ENCODE assay signal across 1 cellular context in the genomic region with DNA sequence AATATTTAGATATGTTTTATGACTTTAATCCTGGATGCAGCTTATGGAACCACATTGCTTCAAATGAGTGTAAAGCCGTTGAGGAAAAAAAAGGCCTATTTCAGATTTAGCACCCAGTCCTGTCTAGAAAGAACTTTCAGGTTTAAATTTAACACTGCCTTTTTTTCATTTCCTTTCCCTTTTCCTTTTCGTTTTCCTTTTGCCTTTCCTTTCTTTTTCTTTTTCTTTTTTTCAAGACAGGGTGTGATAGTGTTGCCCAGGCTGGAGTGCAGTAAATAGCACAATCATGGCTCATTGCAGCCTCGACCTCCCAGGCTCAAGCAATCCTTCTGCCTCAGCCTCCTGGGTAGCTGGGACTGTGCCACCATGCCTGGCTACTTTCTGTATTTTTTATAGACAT.
TF ChIP-seq lines count a peak whose summit lies in the region.

No MANE protein-coding gene starts in this region.

TF ChIP-seq in WTC11, 78 proteins besides CTCF, POLR2A, EP300 and RAD21:
- TF ChIP-seq NR3C1 (CRISPR knock-in tag; conservative IDR thresholded peaks at IDR 0.05; ENCODE audit: low read depth) (no peak), JAZF1 (CRISPR knock-in tag; IDR thresholded peaks at IDR 0.05) (no peak), ZNF671 (CRISPR knock-in tag; IDR thresholded peaks at IDR 0.05) (no peak), ZNF232 (CRISPR knock-in tag; IDR thresholded peaks at IDR 0.05) (no peak), GTF2I (CRISPR knock-in tag; conservative IDR thresholded peaks at IDR 0.05) (no peak), PRRX2 (CRISPR knock-in tag; IDR thresholded peaks at IDR 0.05) (no peak), JUN (CRISPR knock-in tag; IDR thresholded peaks at IDR 0.05) (no peak), ZNF416 (CRISPR knock-in tag; IDR thresholded peaks at IDR 0.05) (no peak), ZNF396 (CRISPR knock-in tag; IDR thresholded peaks at IDR 0.05; ENCODE audit: borderline replicate concordance) (no peak), MXD4 (CRISPR knock-in tag; IDR thresholded peaks at IDR 0.05; ENCODE audit: borderline replicate concordance) (no peak), ETV6 (CRISPR knock-in tag; IDR thresholded peaks at IDR 0.05) (no peak), TCF7 (CRISPR knock-in tag; IDR thresholded peaks at IDR 0.05; ENCODE audit: low read depth) (no peak)
- TF ChIP-seq, protein P1, sequence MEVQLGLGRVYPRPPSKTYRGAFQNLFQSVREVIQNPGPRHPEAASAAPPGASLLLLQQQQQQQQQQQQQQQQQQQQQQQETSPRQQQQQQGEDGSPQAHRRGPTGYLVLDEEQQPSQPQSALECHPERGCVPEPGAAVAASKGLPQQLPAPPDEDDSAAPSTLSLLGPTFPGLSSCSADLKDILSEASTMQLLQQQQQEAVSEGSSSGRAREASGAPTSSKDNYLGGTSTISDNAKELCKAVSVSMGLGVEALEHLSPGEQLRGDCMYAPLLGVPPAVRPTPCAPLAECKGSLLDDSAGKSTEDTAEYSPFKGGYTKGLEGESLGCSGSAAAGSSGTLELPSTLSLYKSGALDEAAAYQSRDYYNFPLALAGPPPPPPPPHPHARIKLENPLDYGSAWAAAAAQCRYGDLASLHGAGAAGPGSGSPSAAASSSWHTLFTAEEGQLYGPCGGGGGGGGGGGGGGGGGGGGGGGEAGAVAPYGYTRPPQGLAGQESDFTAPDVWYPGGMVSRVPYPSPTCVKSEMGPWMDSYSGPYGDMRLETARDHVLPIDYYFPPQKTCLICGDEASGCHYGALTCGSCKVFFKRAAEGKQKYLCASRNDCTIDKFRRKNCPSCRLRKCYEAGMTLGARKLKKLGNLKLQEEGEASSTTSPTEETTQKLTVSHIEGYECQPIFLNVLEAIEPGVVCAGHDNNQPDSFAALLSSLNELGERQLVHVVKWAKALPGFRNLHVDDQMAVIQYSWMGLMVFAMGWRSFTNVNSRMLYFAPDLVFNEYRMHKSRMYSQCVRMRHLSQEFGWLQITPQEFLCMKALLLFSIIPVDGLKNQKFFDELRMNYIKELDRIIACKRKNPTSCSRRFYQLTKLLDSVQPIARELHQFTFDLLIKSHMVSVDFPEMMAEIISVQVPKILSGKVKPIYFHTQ (CRISPR knock-in tag; IDR thresholded peaks at IDR 0.05), result no peak
- TF ChIP-seq, protein P2, sequence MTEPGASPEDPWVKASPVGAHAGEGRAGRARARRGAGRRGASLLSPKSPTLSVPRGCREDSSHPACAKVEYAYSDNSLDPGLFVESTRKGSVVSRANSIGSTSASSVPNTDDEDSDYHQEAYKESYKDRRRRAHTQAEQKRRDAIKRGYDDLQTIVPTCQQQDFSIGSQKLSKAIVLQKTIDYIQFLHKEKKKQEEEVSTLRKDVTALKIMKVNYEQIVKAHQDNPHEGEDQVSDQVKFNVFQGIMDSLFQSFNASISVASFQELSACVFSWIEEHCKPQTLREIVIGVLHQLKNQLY (CRISPR knock-in tag; IDR thresholded peaks at IDR 0.05), result no peak
- TF ChIP-seq, protein P3, sequence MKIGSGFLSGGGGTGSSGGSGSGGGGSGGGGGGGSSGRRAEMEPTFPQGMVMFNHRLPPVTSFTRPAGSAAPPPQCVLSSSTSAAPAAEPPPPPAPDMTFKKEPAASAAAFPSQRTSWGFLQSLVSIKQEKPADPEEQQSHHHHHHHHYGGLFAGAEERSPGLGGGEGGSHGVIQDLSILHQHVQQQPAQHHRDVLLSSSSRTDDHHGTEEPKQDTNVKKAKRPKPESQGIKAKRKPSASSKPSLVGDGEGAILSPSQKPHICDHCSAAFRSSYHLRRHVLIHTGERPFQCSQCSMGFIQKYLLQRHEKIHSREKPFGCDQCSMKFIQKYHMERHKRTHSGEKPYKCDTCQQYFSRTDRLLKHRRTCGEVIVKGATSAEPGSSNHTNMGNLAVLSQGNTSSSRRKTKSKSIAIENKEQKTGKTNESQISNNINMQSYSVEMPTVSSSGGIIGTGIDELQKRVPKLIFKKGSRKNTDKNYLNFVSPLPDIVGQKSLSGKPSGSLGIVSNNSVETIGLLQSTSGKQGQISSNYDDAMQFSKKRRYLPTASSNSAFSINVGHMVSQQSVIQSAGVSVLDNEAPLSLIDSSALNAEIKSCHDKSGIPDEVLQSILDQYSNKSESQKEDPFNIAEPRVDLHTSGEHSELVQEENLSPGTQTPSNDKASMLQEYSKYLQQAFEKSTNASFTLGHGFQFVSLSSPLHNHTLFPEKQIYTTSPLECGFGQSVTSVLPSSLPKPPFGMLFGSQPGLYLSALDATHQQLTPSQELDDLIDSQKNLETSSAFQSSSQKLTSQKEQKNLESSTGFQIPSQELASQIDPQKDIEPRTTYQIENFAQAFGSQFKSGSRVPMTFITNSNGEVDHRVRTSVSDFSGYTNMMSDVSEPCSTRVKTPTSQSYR (CRISPR knock-in tag; IDR thresholded peaks at IDR 0.05), result no peak
- TF ChIP-seq, protein P4, sequence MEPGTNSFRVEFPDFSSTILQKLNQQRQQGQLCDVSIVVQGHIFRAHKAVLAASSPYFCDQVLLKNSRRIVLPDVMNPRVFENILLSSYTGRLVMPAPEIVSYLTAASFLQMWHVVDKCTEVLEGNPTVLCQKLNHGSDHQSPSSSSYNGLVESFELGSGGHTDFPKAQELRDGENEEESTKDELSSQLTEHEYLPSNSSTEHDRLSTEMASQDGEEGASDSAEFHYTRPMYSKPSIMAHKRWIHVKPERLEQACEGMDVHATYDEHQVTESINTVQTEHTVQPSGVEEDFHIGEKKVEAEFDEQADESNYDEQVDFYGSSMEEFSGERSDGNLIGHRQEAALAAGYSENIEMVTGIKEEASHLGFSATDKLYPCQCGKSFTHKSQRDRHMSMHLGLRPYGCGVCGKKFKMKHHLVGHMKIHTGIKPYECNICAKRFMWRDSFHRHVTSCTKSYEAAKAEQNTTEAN (CRISPR knock-in tag; IDR thresholded peaks at IDR 0.05), result no peak
- TF ChIP-seq, protein P5, sequence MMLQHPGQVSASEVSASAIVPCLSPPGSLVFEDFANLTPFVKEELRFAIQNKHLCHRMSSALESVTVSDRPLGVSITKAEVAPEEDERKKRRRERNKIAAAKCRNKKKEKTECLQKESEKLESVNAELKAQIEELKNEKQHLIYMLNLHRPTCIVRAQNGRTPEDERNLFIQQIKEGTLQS (CRISPR knock-in tag; conservative IDR thresholded peaks at IDR 0.05), result no peak
- TF ChIP-seq, protein P6, sequence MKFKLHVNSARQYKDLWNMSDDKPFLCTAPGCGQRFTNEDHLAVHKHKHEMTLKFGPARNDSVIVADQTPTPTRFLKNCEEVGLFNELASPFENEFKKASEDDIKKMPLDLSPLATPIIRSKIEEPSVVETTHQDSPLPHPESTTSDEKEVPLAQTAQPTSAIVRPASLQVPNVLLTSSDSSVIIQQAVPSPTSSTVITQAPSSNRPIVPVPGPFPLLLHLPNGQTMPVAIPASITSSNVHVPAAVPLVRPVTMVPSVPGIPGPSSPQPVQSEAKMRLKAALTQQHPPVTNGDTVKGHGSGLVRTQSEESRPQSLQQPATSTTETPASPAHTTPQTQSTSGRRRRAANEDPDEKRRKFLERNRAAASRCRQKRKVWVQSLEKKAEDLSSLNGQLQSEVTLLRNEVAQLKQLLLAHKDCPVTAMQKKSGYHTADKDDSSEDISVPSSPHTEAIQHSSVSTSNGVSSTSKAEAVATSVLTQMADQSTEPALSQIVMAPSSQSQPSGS (CRISPR knock-in tag; IDR thresholded peaks at IDR 0.05; ENCODE audit: borderline replicate concordance, low read depth), result no peak
- TF ChIP-seq, protein P7, sequence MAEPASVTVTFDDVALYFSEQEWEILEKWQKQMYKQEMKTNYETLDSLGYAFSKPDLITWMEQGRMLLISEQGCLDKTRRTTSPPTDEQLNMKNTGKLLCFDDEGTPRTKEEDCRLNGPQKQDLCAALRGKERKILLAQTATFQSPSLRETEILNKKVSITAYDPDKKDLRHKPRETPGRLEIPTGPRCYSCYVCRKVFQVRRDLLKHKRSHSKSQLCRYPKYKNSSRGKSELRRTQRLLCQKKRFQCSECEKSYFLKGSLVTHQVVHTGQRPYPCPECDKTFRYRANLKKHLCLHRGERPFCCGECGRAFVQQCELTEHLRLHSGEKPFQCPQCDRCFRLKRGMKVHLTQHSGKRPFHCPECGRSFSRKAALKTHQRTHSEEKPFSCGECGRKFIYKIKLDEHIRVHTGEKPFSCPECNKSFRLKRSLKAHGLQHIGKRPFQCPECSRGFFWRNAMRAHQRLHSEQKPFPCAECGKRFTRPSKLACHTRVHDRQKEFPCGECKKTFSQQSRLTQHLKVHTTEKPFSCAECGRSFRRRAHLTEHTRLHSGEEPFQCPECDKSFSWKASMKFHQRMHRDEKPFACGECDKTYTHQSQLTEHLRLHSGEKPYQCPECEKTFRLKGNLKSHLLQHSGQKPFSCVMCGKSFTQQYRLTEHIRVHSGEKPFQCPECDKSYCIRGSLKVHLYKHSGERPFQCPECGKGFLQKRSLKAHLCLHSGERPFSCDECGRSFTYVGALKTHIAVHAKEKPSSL (CRISPR knock-in tag; conservative IDR thresholded peaks at IDR 0.05), result no peak
